Comparison of ENCODE assay signal across 14 cellular contexts in genomic region chr2:205702576-205702975, GRCh38. TPM values are rescaled to one million over a fixed set of nuclear protein-coding genes. Genes with fewer than 3 reads are reported as not detected.
DNase-seq lines count a peak whose midpoint lies in the region; ATAC-seq and TF ChIP-seq lines count a peak whose summit lies in the region.
"Had no signal": no experiment of that assay in that cellular context is flagged by ENCODE, and none has a peak within 500 bp of the region (broad histone marks: within the 10 kb centered on the region; RNA-seq: fewer than 3 reads in every experiment).

No MANE protein-coding gene starts in this region.

- H3K27me3 ChIP-seq in subcutaneous abdominal adipose tissue (ENCODE audit: control insufficient read depth in 5 of 5, insufficient read depth in 4 of 5, low read length in 5 of 5) (no peaks in the 10 kb centered on the region), esophagus squamous epithelium (no peaks in the 10 kb centered on the region)

- ATAC-seq in activated naive CD8-positive, alpha-beta T cell treated with anti-CD3 and anti-CD28 coated beads, Interleukin-2, amount 50 U/mL, for 24 hours: no peak
- no peak for ATAC-seq in HG02981 (IDR thresholded peaks at IDR 0.05; ENCODE audit: unreplicated experiment)

- intact Hi-C loops in activated T-helper 2 cell treated with anti-CD3 and anti-CD28 coated beads, Interferon-gamma antibody, Interleukin-2, Interleukin-4, amounts not matched to agents 10 μg/mL and 5 μg/mL and 100 μg/mL, durations not matched to agents 14 hours and 24 hours and 36 hours (cut with micrococcal nuclease): no loop called here
- intact Hi-C loops in esophagus squamous epithelium (cut with DNase I): no loop called here

- H3K36me3 ChIP-seq in subcutaneous abdominal adipose tissue (ENCODE audit: control insufficient read depth in 5 of 5, insufficient read depth in 5 of 5, low read length in 5 of 5): peaks cover 0 to 22% (median 5%) of the 10 kb centered on the region in 5 donors
- H3K36me3 ChIP-seq in esophagus squamous epithelium: peaks cover 0 to 8% (median 0%) of the 10 kb centered on the region in 3 donors

- no peaks in the 10 kb centered on the region for H3K36me3 Mint-ChIP-seq in activated naive CD8-positive, alpha-beta T cell treated with anti-CD3 and anti-CD28 coated beads, Interleukin-2, amount 50 U/mL, for 24 hours (ENCODE audit: low read depth)
- no peaks in the 10 kb centered on the region for H3K36me3 Mint-ChIP-seq in activated naive CD8-positive, alpha-beta T cell treated with anti-CD3 and anti-CD28 coated beads for 36 hours
- H3K36me3 Mint-ChIP-seq in activated T-helper 2 cell treated with anti-CD3 and anti-CD28 coated beads, Interferon-gamma antibody, Interleukin-2, Interleukin-4, amounts not matched to agents 10 μg/mL and 5 μg/mL and 100 μg/mL, durations not matched to agents 14 hours and 24 hours and 36 hours (ENCODE audit: low read depth): peaks cover 52% of the 10 kb centered on the region
- H3K36me3 Mint-ChIP-seq: CD4-positive, CD25-positive, alpha-beta regulatory T cell; IgD-negative memory B cell had no signal

- no peaks in the 10 kb centered on the region for H3K27me3 Mint-ChIP-seq in activated naive CD8-positive, alpha-beta T cell treated with anti-CD3 and anti-CD28 coated beads, Interleukin-2, amount 50 U/mL, for 24 hours
- no peaks in the 10 kb centered on the region for H3K27me3 Mint-ChIP-seq in activated naive CD8-positive, alpha-beta T cell treated with anti-CD3 and anti-CD28 coated beads for 36 hours
- H3K27me3 Mint-ChIP-seq in activated T-helper 2 cell treated with anti-CD3 and anti-CD28 coated beads, Interferon-gamma antibody, Interleukin-2, Interleukin-4, amounts not matched to agents 10 μg/mL and 5 μg/mL and 100 μg/mL, durations not matched to agents 14 hours and 24 hours and 36 hours (ENCODE audit: low read depth): no peaks in the 10 kb centered on the region
- H3K27me3 Mint-ChIP-seq: activated CD4-positive, alpha-beta memory T cell treated with anti-CD3 and anti-CD28 coated beads, Interleukin-2, amount 10 ng/mL, durations not matched to agents 7 days and 5 days; IgD-negative memory B cell had no signal

- H3K4me3 ChIP-seq in subcutaneous abdominal adipose tissue (ENCODE audit: low read depth in 1 of 5, low read length in 5 of 5) (peak overlapping the region in 1 of 5 donors; percentile 1), esophagus squamous epithelium (no peak overlapping the region)

- H3K4me1 Mint-ChIP-seq in activated naive CD8-positive, alpha-beta T cell treated with anti-CD3 and anti-CD28 coated beads, Interleukin-2, amount 50 U/mL, for 24 hours: peaks cover 48% of the 10 kb centered on the region
- peaks cover 18% of the 10 kb centered on the region for H3K4me1 Mint-ChIP-seq in activated naive CD8-positive, alpha-beta T cell treated with anti-CD3 and anti-CD28 coated beads for 36 hours
- H3K4me1 Mint-ChIP-seq in activated T-helper 2 cell treated with anti-CD3 and anti-CD28 coated beads, Interferon-gamma antibody, Interleukin-2, Interleukin-4, amounts not matched to agents 10 μg/mL and 5 μg/mL and 100 μg/mL, durations not matched to agents 14 hours and 24 hours and 36 hours (ENCODE audit: low read depth): peaks cover 63% of the 10 kb centered on the region

- TF ChIP-seq POLR2A in esophagus squamous epithelium (IDR thresholded peaks at IDR 0.05): no peak

- no peak for DNase-seq in activated naive CD8-positive, alpha-beta T cell treated with anti-CD3 and anti-CD28 coated beads, Interleukin-2, amount 50 U/mL, for 24 hours
- DNase-seq in activated naive CD8-positive, alpha-beta T cell treated with anti-CD3 and anti-CD28 coated beads for 36 hours: no peak
- DNase-seq in activated T-helper 2 cell treated with anti-CD3 and anti-CD28 coated beads, Interferon-gamma antibody, Interleukin-2, Interleukin-4, amounts not matched to agents 10 μg/mL and 5 μg/mL and 100 μg/mL, durations not matched to agents 14 hours and 24 hours and 36 hours (ENCODE audit: low spot score): no peak
- DNase-seq in iris pigment epithelial cell (ENCODE audit: low read depth) (peak; percentile 74), esophagus squamous epithelium (lab: John Stamatoyannopoulos, UW) (no peak)
- DNase-seq in stimulated activated CD4-positive, alpha-beta T cell treated with anti-CD3 and anti-CD28 coated beads, Interleukin-4, amount 100 ng/mL, for 1 hour: no peak
- DNase-seq: activated CD4-positive, alpha-beta memory T cell treated with anti-CD3 and anti-CD28 coated beads, Interleukin-2, amount 10 ng/mL, durations not matched to agents 7 days and 5 days; CD4-positive, CD25-positive, alpha-beta regulatory T cell; cerebellar nuclear complex; DMS79; NCI-H2081 treated with DMSO at 0.1 percent for 48 hours had no signal

- peak overlapping the region; percentile 74 for H3K27ac ChIP-seq in subcutaneous abdominal adipose tissue (ENCODE audit: low read depth, low read length)
- H3K27ac ChIP-seq in esophagus squamous epithelium: peak overlapping the region in 2 of 4 donors; percentile 80 to 86

- H3K27ac Mint-ChIP-seq in activated naive CD8-positive, alpha-beta T cell treated with anti-CD3 and anti-CD28 coated beads, Interleukin-2, amount 50 U/mL, for 24 hours: peak overlapping the region; percentile 30
- H3K27ac Mint-ChIP-seq in activated naive CD8-positive, alpha-beta T cell treated with anti-CD3 and anti-CD28 coated beads for 36 hours: no peak overlapping the region
- peak overlapping the region; percentile 84 for H3K27ac Mint-ChIP-seq in activated T-helper 2 cell treated with anti-CD3 and anti-CD28 coated beads, Interferon-gamma antibody, Interleukin-2, Interleukin-4, amounts not matched to agents 10 μg/mL and 5 μg/mL and 100 μg/mL, durations not matched to agents 14 hours and 24 hours and 36 hours
- H3K27ac Mint-ChIP-seq: activated CD4-positive, alpha-beta memory T cell treated with anti-CD3 and anti-CD28 coated beads, Interleukin-2, amount 10 ng/mL, durations not matched to agents 7 days and 5 days; CD4-positive, CD25-positive, alpha-beta regulatory T cell had no signal

- TF ChIP-seq CTCF in esophagus squamous epithelium (IDR thresholded peaks at IDR 0.05): no peak

- H3K4me3 Mint-ChIP-seq in activated naive CD8-positive, alpha-beta T cell treated with anti-CD3 and anti-CD28 coated beads, Interleukin-2, amount 50 U/mL, for 24 hours: no peak overlapping the region
- no peak overlapping the region for H3K4me3 Mint-ChIP-seq in activated naive CD8-positive, alpha-beta T cell treated with anti-CD3 and anti-CD28 coated beads for 36 hours
- no peak overlapping the region for H3K4me3 Mint-ChIP-seq in activated T-helper 2 cell treated with anti-CD3 and anti-CD28 coated beads, Interferon-gamma antibody, Interleukin-2, Interleukin-4, amounts not matched to agents 10 μg/mL and 5 μg/mL and 100 μg/mL, durations not matched to agents 14 hours and 24 hours and 36 hours (ENCODE audit: low read depth)
- H3K4me3 Mint-ChIP-seq: activated CD4-positive, alpha-beta memory T cell treated with anti-CD3 and anti-CD28 coated beads, Interleukin-2, amount 10 ng/mL, durations not matched to agents 7 days and 5 days; CD4-positive, CD25-positive, alpha-beta regulatory T cell; IgD-negative memory B cell had no signal

- H3K9me3 Mint-ChIP-seq in activated naive CD8-positive, alpha-beta T cell treated with anti-CD3 and anti-CD28 coated beads, Interleukin-2, amount 50 U/mL, for 24 hours: no peaks in the 10 kb centered on the region
- no peaks in the 10 kb centered on the region for H3K9me3 Mint-ChIP-seq in activated naive CD8-positive, alpha-beta T cell treated with anti-CD3 and anti-CD28 coated beads for 36 hours
- no peaks in the 10 kb centered on the region for H3K9me3 Mint-ChIP-seq in activated T-helper 2 cell treated with anti-CD3 and anti-CD28 coated beads, Interferon-gamma antibody, Interleukin-2, Interleukin-4, amounts not matched to agents 10 μg/mL and 5 μg/mL and 100 μg/mL, durations not matched to agents 14 hours and 24 hours and 36 hours
- H3K9me3 Mint-ChIP-seq: activated CD4-positive, alpha-beta memory T cell treated with anti-CD3 and anti-CD28 coated beads, Interleukin-2, amount 10 ng/mL, durations not matched to agents 7 days and 5 days; IgD-negative memory B cell had no signal

- 20 to 52% methylated on average over 1 of the region's 1 CpG for WGBS in esophagus squamous epithelium, 2 donors

- H3K4me1 ChIP-seq in subcutaneous abdominal adipose tissue (ENCODE audit: control insufficient read depth in 5 of 5, insufficient read depth in 5 of 5, low read length in 5 of 5) (peaks cover 17 to 98% (median 93%) of the 10 kb centered on the region in 5 donors), esophagus squamous epithelium (peaks cover 32 to 98% (median 68%) of the 10 kb centered on the region in 3 donors)

- no peak overlapping the region for H3K9ac ChIP-seq in subcutaneous abdominal adipose tissue (ENCODE audit: low read length in 5 of 5)

- H3K9me3 ChIP-seq in subcutaneous abdominal adipose tissue (ENCODE audit: control insufficient read depth in 5 of 5, low read length in 5 of 5) (no peaks in the 10 kb centered on the region), esophagus squamous epithelium (no peaks in the 10 kb centered on the region)

RNA-seq across cellular contexts. Expression of gene NRP2, which starts 20.3 kb away (rescaled TPM):
- 1 to 10 TPM; 1.1 to 2.0 TPM for total RNA-seq in activated naive CD8-positive, alpha-beta T cell treated with anti-CD3 and anti-CD28 coated beads for 36 hours
- 59.9 and 61.7 TPM in 2 replicates for total RNA-seq in activated T-helper 2 cell treated with anti-CD3 and anti-CD28 coated beads, Interferon-gamma antibody, Interleukin-2, Interleukin-4, amounts not matched to agents 10 μg/mL and 5 μg/mL and 100 μg/mL, durations not matched to agents 14 hours and 24 hours and 36 hours
- total RNA-seq in esophagus squamous epithelium: 10 to 100 TPM in 3 of 4 donors, 1 to 10 TPM in 1; 7.1 to 58.6 (median 21.4) TPM
- total RNA-seq: CD4-positive, CD25-positive, alpha-beta regulatory T cell had no signal
